12 cellular contexts compared by ENCODE assay signal in the genomic region with DNA sequence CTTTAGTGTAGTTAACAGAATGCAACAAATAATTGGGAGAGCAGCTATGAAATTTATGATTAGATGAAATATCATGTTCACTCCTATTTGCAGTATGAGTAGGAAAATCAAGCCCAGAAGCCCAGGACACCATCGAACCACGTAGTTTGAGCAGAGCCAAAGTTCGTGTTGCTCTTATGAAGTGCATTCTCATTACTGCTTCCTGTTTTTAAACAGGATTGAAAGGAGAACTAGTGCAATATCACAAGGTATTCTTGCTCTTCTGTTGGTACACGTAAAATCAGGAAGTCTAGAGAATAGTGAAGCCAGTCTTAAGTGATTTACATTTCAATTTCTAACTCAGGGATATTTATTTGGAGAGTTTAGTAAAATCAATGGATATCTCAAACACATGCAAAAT. TPM values are rescaled to one million over a fixed set of nuclear protein-coding genes. Genes with fewer than 3 reads are reported as not detected.
DNase-seq lines count a peak whose midpoint lies in the region; ATAC-seq and TF ChIP-seq lines count a peak whose summit lies in the region.
"Had no signal": no experiment of that assay in that cellular context is flagged by ENCODE, and none has a peak within 500 bp of the region (broad histone marks: within the 10 kb centered on the region; RNA-seq: fewer than 3 reads in every experiment).

No MANE protein-coding gene starts in this region.

- no peak for TF ChIP-seq CTCF in DOHH2 (IDR thresholded peaks at IDR 0.05; ENCODE audit: low read depth, low read length, poor library complexity, severe bottlenecking)

- intact Hi-C loops in activated T-helper 2 cell treated with anti-CD3 and anti-CD28 coated beads, Interferon-gamma antibody, Interleukin-2, Interleukin-4, amounts not matched to agents 10 μg/mL and 5 μg/mL and 100 μg/mL, durations not matched to agents 14 hours and 24 hours and 36 hours (cut with micrococcal nuclease), result no loop called here

- peaks cover 26% of the 10 kb centered on the region for H3F3A ChIP-seq in DOHH2 (ENCODE audit: control insufficient read depth, insufficient read depth)

- peaks cover 99% of the 10 kb centered on the region for H3K4me1 ChIP-seq in DOHH2 (ENCODE audit: control insufficient read depth, low read length)

- peaks cover 48% of the 10 kb centered on the region for H3K36me3 Mint-ChIP-seq in activated T-helper 2 cell treated with anti-CD3 and anti-CD28 coated beads, Interferon-gamma antibody, Interleukin-2, Interleukin-4, amounts not matched to agents 10 μg/mL and 5 μg/mL and 100 μg/mL, durations not matched to agents 14 hours and 24 hours and 36 hours (ENCODE audit: low read depth)

- H3K36me3 ChIP-seq in DOHH2 (ENCODE audit: control insufficient read depth, low read length), result peaks cover 7% of the 10 kb centered on the region; the same call in 1 of the 2 replicates

- no peaks in the 10 kb centered on the region for H3K27me3 Mint-ChIP-seq in activated T-helper 2 cell treated with anti-CD3 and anti-CD28 coated beads, Interferon-gamma antibody, Interleukin-2, Interleukin-4, amounts not matched to agents 10 μg/mL and 5 μg/mL and 100 μg/mL, durations not matched to agents 14 hours and 24 hours and 36 hours (ENCODE audit: low read depth)

- no peaks in the 10 kb centered on the region for H3K9me3 ChIP-seq in DOHH2 (ENCODE audit: control insufficient read depth, insufficient read depth, low read length)

- in situ Hi-C loops in ACHN (cut with HindIII; ENCODE audit: low pct_ligation_motif_present, low pct_unique_long_range_greater_than_20kb, low sequenced_read_pairs), result no loop called here

- ATAC-seq in GM19463 (IDR thresholded peaks at IDR 0.05; ENCODE audit: unreplicated experiment) (peak; percentile 45), HG03280 (IDR thresholded peaks at IDR 0.05; ENCODE audit: unreplicated experiment) (peak; percentile 48), GM19455 (IDR thresholded peaks at IDR 0.05; ENCODE audit: unreplicated experiment) (no peak)

- H3K27ac Mint-ChIP-seq in activated T-helper 2 cell treated with anti-CD3 and anti-CD28 coated beads, Interferon-gamma antibody, Interleukin-2, Interleukin-4, amounts not matched to agents 10 μg/mL and 5 μg/mL and 100 μg/mL, durations not matched to agents 14 hours and 24 hours and 36 hours, result peak overlapping the region; percentile 56

- H3K27ac ChIP-seq in DOHH2 (ENCODE audit: low read depth, low read length), result peak overlapping the region; percentile 46

- no peak for DNase-seq in activated T-helper 2 cell treated with anti-CD3 and anti-CD28 coated beads, Interferon-gamma antibody, Interleukin-2, Interleukin-4, amounts not matched to agents 10 μg/mL and 5 μg/mL and 100 μg/mL, durations not matched to agents 14 hours and 24 hours and 36 hours (ENCODE audit: low spot score)
- DNase-seq in ACHN, result no peak
- DNase-seq in GM03348 (ENCODE audit: low spot score), result no peak
- DNase-seq in DMS153 (lab: John Stamatoyannopoulos, UW), result no peak
- DNase-seq: activated CD4-positive, alpha-beta T cell treated with anti-CD3 and anti-CD28 coated beads for 4 hours; NCI-H1092 treated with DMSO at 0.1 percent for 48 hours had no signal

- H3K27me3 ChIP-seq in DOHH2 (ENCODE audit: control insufficient read depth, low read length), result no peaks in the 10 kb centered on the region

- peaks cover 71% of the 10 kb centered on the region for H3K4me1 Mint-ChIP-seq in activated T-helper 2 cell treated with anti-CD3 and anti-CD28 coated beads, Interferon-gamma antibody, Interleukin-2, Interleukin-4, amounts not matched to agents 10 μg/mL and 5 μg/mL and 100 μg/mL, durations not matched to agents 14 hours and 24 hours and 36 hours (ENCODE audit: low read depth)
- H3K4me1 Mint-ChIP-seq: neural crest cell had no signal

- peaks cover 85% of the 10 kb centered on the region for H3K79me2 ChIP-seq in DOHH2 (ENCODE audit: control insufficient read depth, low read length)

- H3K4me2 ChIP-seq in DOHH2 (ENCODE audit: low read length), result peak overlapping the region; percentile 76

- no peak overlapping the region for H3K4me3 Mint-ChIP-seq in activated T-helper 2 cell treated with anti-CD3 and anti-CD28 coated beads, Interferon-gamma antibody, Interleukin-2, Interleukin-4, amounts not matched to agents 10 μg/mL and 5 μg/mL and 100 μg/mL, durations not matched to agents 14 hours and 24 hours and 36 hours (ENCODE audit: low read depth)
- H3K4me3 Mint-ChIP-seq: neural crest cell had no signal

- H3K9me3 Mint-ChIP-seq in activated T-helper 2 cell treated with anti-CD3 and anti-CD28 coated beads, Interferon-gamma antibody, Interleukin-2, Interleukin-4, amounts not matched to agents 10 μg/mL and 5 μg/mL and 100 μg/mL, durations not matched to agents 14 hours and 24 hours and 36 hours, result no peaks in the 10 kb centered on the region
- H3K9me3 Mint-ChIP-seq: neural crest cell had no signal

- H3K4me3 ChIP-seq in DOHH2 (ENCODE audit: low read length), result peak overlapping the region; percentile 51

- no peaks in the 10 kb centered on the region for H3K9me2 ChIP-seq in DOHH2 (replicated peaks; ENCODE audit: control insufficient read depth, low read length)

- no peaks in the 10 kb centered on the region for H4K20me1 ChIP-seq in DOHH2 (ENCODE audit: control insufficient read depth, insufficient read depth, low read depth, low read length)

RNA-seq across cellular contexts. Expression of a gene that starts 21.1 kb away (rescaled TPM):
- 54.1 and 58.3 TPM in 2 replicates for total RNA-seq in activated T-helper 2 cell treated with anti-CD3 and anti-CD28 coated beads, Interferon-gamma antibody, Interleukin-2, Interleukin-4, amounts not matched to agents 10 μg/mL and 5 μg/mL and 100 μg/mL, durations not matched to agents 14 hours and 24 hours and 36 hours
- total RNA-seq: epithelial cell of proximal tubule had no signal
